Comparison of ENCODE assay signal across 26 cellular contexts in genomic region chr2:218798767-218799504, GRCh38. TPM values are rescaled to one million over a fixed set of nuclear protein-coding genes. Genes with fewer than 3 reads are reported as not detected.
A peak's percentile ranks its signal among the peaks of the same experiment; 100 is the strongest.
DNase-seq lines count a peak whose midpoint lies in the region; FAIRE-seq and TF ChIP-seq lines count a peak whose summit lies in the region.
"Had no signal": no experiment of that assay in that cellular context is flagged by ENCODE, and none has a peak within 500 bp of the region (broad histone marks: within the 10 kb centered on the region; RNA-seq: fewer than 3 reads in every experiment).

No MANE protein-coding gene starts in this region.

- H4K91ac ChIP-seq in H1 (replicated peaks; ENCODE audit: insufficient read length, low read length) = no peak overlapping the region

- H3K4me3 Mint-ChIP-seq in Calu3 (ENCODE audit: low read depth, unreplicated experiment) = peak overlapping the region; percentile 38
- no peak overlapping the region for H3K4me3 Mint-ChIP-seq in neural progenitor cell
- H3K4me3 Mint-ChIP-seq: activated naive CD8-positive, alpha-beta T cell treated with anti-CD3 and anti-CD28 coated beads, Interleukin-2, amount 50 U/mL, for 24 hours; dendritic cell treated with granulocyte-macrophage colony-stimulating factor and Interleukin-4, amounts not matched to agents 40 ng/mL and 50 ng/mL, for 4 days; T-helper 1 cell treated with Interleukin-12 subunit alpha and Interleukin-12 subunit beta and Interleukin-4 antibody, amounts not matched to agents 30 μg/mL and 1 μg/mL, for 36 hours had no signal

- no peak overlapping the region for H3K56ac ChIP-seq in H1 (replicated peaks; ENCODE audit: insufficient read length, low read depth, low read length)

- no peaks in the 10 kb centered on the region for H3K9me3 Mint-ChIP-seq in Calu3 (ENCODE audit: low read depth, unreplicated experiment)
- H3K9me3 Mint-ChIP-seq in neural progenitor cell = no peaks in the 10 kb centered on the region
- H3K9me3 Mint-ChIP-seq: activated naive CD8-positive, alpha-beta T cell treated with anti-CD3 and anti-CD28 coated beads, Interleukin-2, amount 50 U/mL, for 24 hours; dendritic cell treated with granulocyte-macrophage colony-stimulating factor and Interleukin-4, amounts not matched to agents 40 ng/mL and 50 ng/mL, for 4 days; T-helper 1 cell treated with Interleukin-12 subunit alpha and Interleukin-12 subunit beta and Interleukin-4 antibody, amounts not matched to agents 30 μg/mL and 1 μg/mL, for 36 hours had no signal

- no peak overlapping the region for H2BK20ac ChIP-seq in H1 (ENCODE audit: low read length)

- no peak overlapping the region for H2AK5ac ChIP-seq in H1 (ENCODE audit: low read depth, low read length)

- H3K4me1 Mint-ChIP-seq in Calu3 (ENCODE audit: low read depth, unreplicated experiment) = peaks cover 15% of the 10 kb centered on the region
- no peaks in the 10 kb centered on the region for H3K4me1 Mint-ChIP-seq in neural progenitor cell

- no peak overlapping the region for H3K9ac ChIP-seq in H1 (replicated peaks in 1 of 4; ENCODE audit: extremely low read depth in 1 of 4, low read depth in 3 of 4, low read length in 3 of 4)
- H3K9ac ChIP-seq in neural progenitor cell = no peak overlapping the region

- no peak for TF ChIP-seq CTCF in Calu3 (IDR thresholded peaks at IDR 0.05; ENCODE audit: unreplicated experiment)
- no peak for TF ChIP-seq CTCF in H1 (IDR thresholded peaks at IDR 0.05; ENCODE audit: control extremely low read depth in 1 of 3, insufficient read depth in 1 of 3, low read depth in 1 of 3, low read length in 3 of 3)
- TF ChIP-seq CTCF in neural progenitor cell (IDR thresholded peaks at IDR 0.05) = no peak
- TF ChIP-seq CTCF in vagina (IDR thresholded peaks at IDR 0.05) = no peak
- no peak for TF ChIP-seq CTCF in prostate gland (IDR thresholded peaks at IDR 0.05)

- H3K27ac Mint-ChIP-seq in Calu3 (ENCODE audit: unreplicated experiment) (peak overlapping the region; percentile 15), neural progenitor cell (no peak overlapping the region)
- H3K27ac Mint-ChIP-seq: activated naive CD8-positive, alpha-beta T cell treated with anti-CD3 and anti-CD28 coated beads, Interleukin-2, amount 50 U/mL, for 24 hours; CD14-positive monocyte; dendritic cell treated with granulocyte-macrophage colony-stimulating factor and Interleukin-4, amounts not matched to agents 40 ng/mL and 50 ng/mL, for 4 days; T-helper 1 cell treated with Interleukin-12 subunit alpha and Interleukin-12 subunit beta and Interleukin-4 antibody, amounts not matched to agents 30 μg/mL and 1 μg/mL, for 36 hours had no signal

- no peak overlapping the region for H3K23ac ChIP-seq in H1 (ENCODE audit: insufficient read length)

- no peak overlapping the region for H3K4me2 ChIP-seq in H1 (ENCODE audit: insufficient read depth in 1 of 2, low read depth in 2 of 2, low read length in 2 of 2)
- H3K4me2 ChIP-seq in neural progenitor cell = no peak overlapping the region

- H3F3A ChIP-seq in neural progenitor cell (ENCODE audit: low read depth) = peaks cover 7% of the 10 kb centered on the region

- no peaks in the 10 kb centered on the region; a peak in 1 of 4 replicates for H3K9me3 ChIP-seq in H1 (ENCODE audit: insufficient read depth in 2 of 2, low read depth in 1 of 2, low read length in 1 of 2)
- H3K9me3 ChIP-seq in neural progenitor cell (ENCODE audit: low read depth) = no peaks in the 10 kb centered on the region
- no peaks in the 10 kb centered on the region for H3K9me3 ChIP-seq in vagina
- no peaks in the 10 kb centered on the region for H3K9me3 ChIP-seq in prostate gland
- H3K9me3 ChIP-seq: Peyer's patch, SJCRH30 had no signal

- TF ChIP-seq EP300 in H1 (IDR thresholded peaks at IDR 0.05; ENCODE audit: borderline replicate concordance in 1 of 2, low read depth in 2 of 2, low read length in 2 of 2) = no peak

- intact Hi-C loops in Calu3 (cut with micrococcal nuclease; ENCODE audit: unreplicated experiment) = no loop called here
- intact Hi-C loops in vagina (cut with DNase I) = no loop called here
- intact Hi-C loops in prostate gland (cut with DNase I) = no loop called here

- H2BK5ac ChIP-seq in H1 (ENCODE audit: low read depth, low read length) = no peak overlapping the region

- TF ChIP-seq RAD21 in H1 (IDR thresholded peaks at IDR 0.05 in 1 of 2, conservative IDR thresholded peaks at IDR 0.05 in 1 of 2; ENCODE audit: low read depth in 2 of 2, low read length in 2 of 2) = no peak

- no peaks in the 10 kb centered on the region for H3K23me2 ChIP-seq in H1 (ENCODE audit: low read depth, low read length)

- no peak overlapping the region for H3K18ac ChIP-seq in H1 (ENCODE audit: extremely low read depth, low read length)

- no peak overlapping the region for H2BK120ac ChIP-seq in H1 (replicated peaks; ENCODE audit: low read depth, low read length)

- no peaks in the 10 kb centered on the region for H3K36me3 Mint-ChIP-seq in Calu3 (ENCODE audit: insufficient read depth, unreplicated experiment)
- no peaks in the 10 kb centered on the region for H3K36me3 Mint-ChIP-seq in neural progenitor cell

- no peak overlapping the region for H3K14ac ChIP-seq in H1 (ENCODE audit: insufficient read length)

- FAIRE-seq in H1 (lab: Jason Lieb, UNC) = no peak
- FAIRE-seq: GM12892 had no signal

- H2BK15ac ChIP-seq in H1 (ENCODE audit: low read length) = no peak overlapping the region

- CTCF ChIA-PET in Calu3 (lab: Charles Lee) (no interaction called here), H1 (lab: Charles Lee; ENCODE audit: partially characterized antibody) (no interaction called here)

- H3K79me2 ChIP-seq in H1 (ENCODE audit: control insufficient read depth in 1 of 2, insufficient read depth in 2 of 2, low read length in 2 of 2) (no peaks in the 10 kb centered on the region), neural progenitor cell (ENCODE audit: low read depth) (no peaks in the 10 kb centered on the region)

- H4K20me1 ChIP-seq in H1 (replicated peaks in 1 of 2; ENCODE audit: control insufficient read depth in 1 of 2, insufficient read depth in 2 of 2, low read length in 2 of 2) = no peaks in the 10 kb centered on the region
- H4K20me1 ChIP-seq in neural progenitor cell (ENCODE audit: low read depth) = no peaks in the 10 kb centered on the region

- H3K36me3 ChIP-seq in H1 (ENCODE audit: control insufficient read depth in 2 of 4, insufficient read depth in 4 of 4, low read length in 3 of 4) (no peaks in the 10 kb centered on the region), neural progenitor cell (no peaks in the 10 kb centered on the region), vagina (no peaks in the 10 kb centered on the region), prostate gland (no peaks in the 10 kb centered on the region)
- H3K36me3 ChIP-seq: heart left ventricle, left lung, Peyer's patch, SJCRH30 had no signal

- H3K79me1 ChIP-seq in H1 (ENCODE audit: low read depth, low read length) = no peaks in the 10 kb centered on the region

- H3K27ac ChIP-seq in H1 (ENCODE audit: low read depth, low read length) (no peak overlapping the region), neural progenitor cell (no peak overlapping the region), vagina (no peak overlapping the region), prostate gland (peak overlapping the region in 1 of 2 donors; percentile 27)
- H3K27ac ChIP-seq: heart left ventricle, HL-60, left lung, Peyer's patch, SJCRH30, VCaP had no signal

- 79% methylated on average over 12 of the region's 12 CpGs; no CpG with 5 or more reads in 1 of the 2 experiments for WGBS in H1 (ENCODE audit: extremely low coverage in 1 of 2, insufficient coverage in 1 of 2, insufficient read length in 1 of 2, insufficient replicate concordance in 2 of 2, low coverage in 1 of 2, low lambda C conversion rate in 2 of 2, missing lambda C conversion rate in 1 of 2), 2 experiments
- 62% methylated on average over 12 of the region's 12 CpGs for WGBS in prostate gland

- POLR2A ChIA-PET in H1 (lab: Charles Lee; ENCODE audit: partially characterized antibody) = no interaction called here

- H4K5ac ChIP-seq in H1 (ENCODE audit: insufficient read length, low read depth, low read length) = no peak overlapping the region

- H2AFZ ChIP-seq in H1 (ENCODE audit: low read length) = no peak overlapping the region
- peak overlapping the region; percentile 80 for H2AFZ ChIP-seq in neural progenitor cell (replicated peaks)

- H4K8ac ChIP-seq in H1 (ENCODE audit: extremely low read depth, insufficient read depth, low read length) = no peak overlapping the region

- H3K4ac ChIP-seq in H1 (replicated peaks; ENCODE audit: insufficient read length, low read depth, low read length) = no peak overlapping the region

- H3K4me3 ChIP-seq in H1 (ENCODE audit: extremely low read depth in 1 of 4, insufficient read depth in 2 of 4, low read depth in 3 of 4, low read length in 4 of 4) = no peak overlapping the region
- no peak overlapping the region for H3K4me3 ChIP-seq in neural progenitor cell
- no peak overlapping the region for H3K4me3 ChIP-seq in vagina
- no peak overlapping the region for H3K4me3 ChIP-seq in prostate gland
- H3K4me3 ChIP-seq: heart left ventricle, left lung, Peyer's patch, SJCRH30 had no signal

- no peak overlapping the region for H2BK12ac ChIP-seq in H1 (ENCODE audit: low read depth, low read length)

- H3K27me3 Mint-ChIP-seq in Calu3 (ENCODE audit: unreplicated experiment) (no peaks in the 10 kb centered on the region), neural progenitor cell (ENCODE audit: insufficient read depth, low read depth) (peaks cover 3% of the 10 kb centered on the region)

- DNase-seq in Calu3 (no peak), OCI-M1 (lab: John Stamatoyannopoulos, UW) (peak; percentile 89), H1 (ENCODE audit: low read depth in 1 of 2, low spot score in 2 of 2) (no peak), neural progenitor cell (ENCODE audit: low spot score) (no peak), inferior parietal cortex (ENCODE audit: extremely low spot score) (no peak), medulla oblongata (ENCODE audit: extremely low spot score) (no peak), vagina (ENCODE audit: extremely low spot score in 2 of 2) (no peak), prostate gland (ENCODE audit: low spot score) (no peak)
- DNase-seq: activated gamma-delta T cell; activated naive CD8-positive, alpha-beta T cell treated with anti-CD3 and anti-CD28 coated beads, Interleukin-2, amount 50 U/mL, for 24 hours; DMS79; heart left ventricle; left lung; NCI-H1092 treated with DMSO at 0.1 percent for 48 hours; NCI-H2029 treated with DMSO at 0.1 percent for 48 hours; Peyer's patch; SJCRH30 had no signal

- no TSS peak for BruUV-seq in Calu3 (replicated peaks; lab: Mats Ljungman, UMichigan)

- TF ChIP-seq POLR2A in H1 (IDR thresholded peaks at IDR 0.05; ENCODE audit: control extremely low read depth in 1 of 2, low read depth in 2 of 2, low read length in 2 of 2) = no peak
- no peak for TF ChIP-seq POLR2A in vagina (IDR thresholded peaks at IDR 0.05)
- TF ChIP-seq POLR2A in prostate gland (IDR thresholded peaks at IDR 0.05) = no peak

- H3K4me1 ChIP-seq in H1 (replicated peaks in 1 of 4; ENCODE audit: control insufficient read depth in 3 of 4, insufficient read depth in 4 of 4, low read length in 3 of 4) (peaks cover 0 to 10% (median 1%) of the 10 kb centered on the region in 4 experiments; a peak in 3 of 7 replicates), neural progenitor cell (peaks cover 4% of the 10 kb centered on the region), vagina (peaks cover 17% of the 10 kb centered on the region), prostate gland (replicated peaks) (no peaks in the 10 kb centered on the region)
- H3K4me1 ChIP-seq: Peyer's patch, SJCRH30 had no signal

- H3K27me3 ChIP-seq in H1 (replicated peaks in 1 of 4; ENCODE audit: control insufficient read depth in 3 of 4, extremely low read depth in 1 of 4, insufficient read depth in 3 of 4, low read length in 3 of 4) = no peaks in the 10 kb centered on the region
- H3K27me3 ChIP-seq in neural progenitor cell = no peaks in the 10 kb centered on the region
- H3K27me3 ChIP-seq in vagina = no peaks in the 10 kb centered on the region
- H3K27me3 ChIP-seq in prostate gland (replicated peaks; ENCODE audit: insufficient read depth) = no peaks in the 10 kb centered on the region
- H3K27me3 ChIP-seq: heart left ventricle, left lung, Peyer's patch, SJCRH30 had no signal

RNA-seq across cellular contexts. Expression of gene CYP27A1, which starts 17.0 kb away (rescaled TPM):
- total RNA-seq in Calu3 (2022) (11.8 and 12.2 TPM in 2 replicates), neural progenitor cell (ENCODE audit: low replicate concordance) (0.11 and 0.43 TPM in 2 replicates), vagina (30.0 TPM), prostate gland (10 to 100 TPM; 97.7 to 98.3 TPM)
- total RNA-seq in H1 (2021; fragmentation: NEBNext Ultra II Directional; extraction: Animal tissue kit (Norgen Biotek cat#: 25700)) = 3.9 and 5.4 TPM in 2 replicates
- 12.9 and 14.7 TPM in 2 replicates for polyA plus RNA-seq in H1 (2011; rRNA removed)
- 12.8 TPM for polyA plus RNA-seq in H1 (2011; cell fraction: cytosol; rRNA removed)
- 14.4 TPM for polyA plus RNA-seq in H1 (2011; cell fraction: nucleus; rRNA removed)
- polyA plus RNA-seq in H1 (2012, experiment 1 of 2) = 8.6 to 12.4 TPM (median 10.8 TPM) in 4 replicates
- 8.5 TPM for polyA plus RNA-seq in H1 (2012, experiment 2 of 2)
- polyA plus RNA-seq in H1 (2013, experiment 1 of 2) = 4.6 TPM
- 4.4 TPM for polyA plus RNA-seq in H1 (2013, experiment 2 of 2)
- polyA minus RNA-seq in H1 (2011; rRNA and poly(A)+ RNA removed) = 12.0 and 14.9 TPM in 2 replicates
- polyA minus RNA-seq in H1 (2011; cell fraction: cytosol; rRNA and poly(A)+ RNA removed) = 5.4 TPM
- 3.7 TPM for polyA minus RNA-seq in H1 (2011; cell fraction: nucleus; rRNA and poly(A)+ RNA removed)
- total RNA-seq: NCI-H460 had no signal
- polyA plus RNA-seq: neural cell had no signal

RNA-seq across cellular contexts. Expression of gene PRKAG3, which starts 32.7 kb away (rescaled TPM):
- total RNA-seq in Calu3 (2022) (not detected in 2 replicates), neural progenitor cell (ENCODE audit: low replicate concordance) (not detected in 2 replicates), vagina (not detected), prostate gland (under 1 TPM in 1 of 2 donors, not detected in 1; 0.14 TPM)
- not detected in 2 replicates for total RNA-seq in H1 (2021; fragmentation: NEBNext Ultra II Directional; extraction: Animal tissue kit (Norgen Biotek cat#: 25700))
- polyA plus RNA-seq in H1 (2011; rRNA removed) = not detected in 2 replicates
- not detected for polyA plus RNA-seq in H1 (2011; cell fraction: cytosol; rRNA removed)
- not detected for polyA plus RNA-seq in H1 (2011; cell fraction: nucleus; rRNA removed)
- not detected in 4 replicates for polyA plus RNA-seq in H1 (2012, experiment 1 of 2)
- not detected for polyA plus RNA-seq in H1 (2012, experiment 2 of 2)
- not detected for polyA plus RNA-seq in H1 (2013, experiment 1 of 2)
- not detected for polyA plus RNA-seq in H1 (2013, experiment 2 of 2)
- not detected in 2 replicates for polyA minus RNA-seq in H1 (2011; rRNA and poly(A)+ RNA removed)
- not detected for polyA minus RNA-seq in H1 (2011; cell fraction: cytosol; rRNA and poly(A)+ RNA removed)
- polyA minus RNA-seq in H1 (2011; cell fraction: nucleus; rRNA and poly(A)+ RNA removed) = not detected
- total RNA-seq: heart left ventricle, left lung, mononuclear cell, NCI-H460, Peyer's patch had no signal
- polyA plus RNA-seq: CD14-positive monocyte, neural cell had no signal
